In the genomic region with DNA sequence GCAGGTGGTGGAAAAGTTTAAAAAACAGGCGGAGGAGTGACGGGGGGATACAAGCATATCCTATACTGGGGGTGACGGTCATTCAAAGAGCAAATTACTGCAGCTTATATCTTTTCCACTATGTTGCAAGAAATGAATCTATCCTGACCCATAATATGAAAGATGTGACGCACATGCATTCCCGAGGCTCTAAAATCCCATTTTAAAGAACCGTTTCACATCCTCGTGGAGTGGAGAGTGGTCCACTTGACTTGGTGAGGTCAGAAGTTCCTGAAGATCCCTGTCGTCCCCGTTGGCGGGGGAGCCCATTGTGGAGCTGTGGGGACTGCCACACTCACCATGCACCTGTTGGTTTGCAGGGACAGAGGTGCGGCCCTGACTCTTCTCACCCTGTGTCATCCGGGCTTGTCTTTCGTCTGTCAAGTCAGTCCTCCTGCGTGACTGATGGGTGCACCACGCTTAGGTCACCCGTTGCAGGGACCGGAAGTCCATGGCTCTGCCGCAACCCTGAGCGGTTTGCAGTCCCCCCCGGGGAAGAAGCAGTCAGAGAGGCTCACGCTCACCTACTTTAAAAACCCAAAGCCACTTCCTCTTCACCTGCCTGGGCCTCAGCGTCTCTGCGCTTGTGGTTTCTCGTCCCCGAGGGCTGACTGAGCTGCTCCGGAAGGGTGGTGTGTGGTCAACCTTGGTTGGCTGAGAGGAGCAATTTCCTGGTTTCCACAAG, we compare ENCODE assay signal across 8 cellular contexts. TPM values are rescaled to one million over a fixed set of nuclear protein-coding genes. Genes with fewer than 3 reads are reported as not detected.
A peak's percentile ranks its signal among the peaks of the same experiment; 100 is the strongest.
DNase-seq lines count a peak whose midpoint lies in the region; ATAC-seq and TF ChIP-seq lines count a peak whose summit lies in the region.

No MANE protein-coding gene starts in this region.

- H3K9me3 Mint-ChIP-seq in activated naive CD4-positive, alpha-beta T cell treated with anti-CD3 and anti-CD28 coated beads, Interleukin-2, amount 10 ng/mL, durations not matched to agents 7 days and 5 days: no peaks in the 10 kb centered on the region
- H3K9me3 Mint-ChIP-seq in naive thymus-derived CD8-positive, alpha-beta T cell: no peaks in the 10 kb centered on the region

- H3K9me3 ChIP-seq in thoracic aorta (no peaks in the 10 kb centered on the region), SJCRH30 (replicated peaks) (no peaks in the 10 kb centered on the region)

- CTCF ChIA-PET in activated naive CD4-positive, alpha-beta T cell treated with anti-CD3 and anti-CD28 coated beads, Interleukin-2, amount 10 ng/mL, durations not matched to agents 7 days and 5 days (lab: Charles Lee): interaction anchor here (0.7 to 5.0 kb wide), 4 partner anchors 45 to 211 kb away, joined by 3 to 27 read pairs (median 6); no protein-coding TSS in a partner anchor

- H3K27me3 ChIP-seq in thoracic aorta (replicated peaks; ENCODE audit: insufficient read depth) (no peaks in the 10 kb centered on the region), SJCRH30 (no peaks in the 10 kb centered on the region)

- H3K4me1 ChIP-seq in thoracic aorta (ENCODE audit: control insufficient read depth in 1 of 2, low read depth in 2 of 2) (peaks cover 24 to 62% of the 10 kb centered on the region in 2 donors), SJCRH30 (peaks cover 13% of the 10 kb centered on the region)

- POLR2A ChIA-PET in naive thymus-derived CD8-positive, alpha-beta T cell (lab: Charles Lee): interaction anchor here (0.5 to 12.6 kb wide), 28 partner anchors 9 to 1509 kb away, joined by 3 to 253 read pairs (median 5); partner anchors contain the start of genes C9orf78, FNBP1, GPR107 and IER5L

- peak overlapping the region; percentile 79 for H3K4me3 Mint-ChIP-seq in activated naive CD4-positive, alpha-beta T cell treated with anti-CD3 and anti-CD28 coated beads, Interleukin-2, amount 10 ng/mL, durations not matched to agents 7 days and 5 days
- H3K4me3 Mint-ChIP-seq in naive thymus-derived CD8-positive, alpha-beta T cell: peak overlapping the region; percentile 86 to 98 (median 93)

- peak overlapping the region in 1 of 2 donors; percentile 28 for H3K27ac ChIP-seq in thoracic aorta
- H3K27ac ChIP-seq in SJCRH30: no peak overlapping the region

- H3K36me3 ChIP-seq in thoracic aorta (no peaks in the 10 kb centered on the region), SJCRH30 (no peaks in the 10 kb centered on the region; the same call in 1 of the 2 replicates)

- peaks cover 52% of the 10 kb centered on the region for H3K36me3 Mint-ChIP-seq in activated naive CD4-positive, alpha-beta T cell treated with anti-CD3 and anti-CD28 coated beads, Interleukin-2, amount 10 ng/mL, durations not matched to agents 7 days and 5 days
- peaks cover 0 to 16% (median 2%) of the 10 kb centered on the region in 3 donors for H3K36me3 Mint-ChIP-seq in naive thymus-derived CD8-positive, alpha-beta T cell

- no peaks in the 10 kb centered on the region for H3K27me3 Mint-ChIP-seq in activated naive CD4-positive, alpha-beta T cell treated with anti-CD3 and anti-CD28 coated beads, Interleukin-2, amount 10 ng/mL, durations not matched to agents 7 days and 5 days
- H3K27me3 Mint-ChIP-seq in naive thymus-derived CD8-positive, alpha-beta T cell: peaks cover 0 to 3% (median 0%) of the 10 kb centered on the region in 5 donors

- ATAC-seq in GM18870 (IDR thresholded peaks at IDR 0.05; ENCODE audit: unreplicated experiment) (peak; percentile 58), HG03045 (IDR thresholded peaks at IDR 0.05; ENCODE audit: unreplicated experiment) (peak; percentile 51), thoracic aorta (ENCODE audit: insufficient number of reproducible peaks, low FRiP score, low read depth) (no peak)
- ATAC-seq in naive thymus-derived CD8-positive, alpha-beta T cell: peak; percentile 47 to 55

- TF ChIP-seq CTCF in thoracic aorta (IDR thresholded peaks at IDR 0.05): no peak

- peak overlapping the region; percentile 28 for H3K4me3 ChIP-seq in thoracic aorta
- no peak overlapping the region for H3K4me3 ChIP-seq in SJCRH30

- DNase-seq in SKM-1 treated with dmso at 0.1 percent for 144 hours (lab: John Stamatoyannopoulos, UW; ENCODE audit: unreplicated experiment) (peak; percentile 98), thoracic aorta (ENCODE audit: low spot score) (no peak), SJCRH30 (no peak), foreskin melanocyte (no peak)
- DNase-seq in activated naive CD4-positive, alpha-beta T cell treated with anti-CD3 and anti-CD28 coated beads, Interleukin-2, amount 10 ng/mL, durations not matched to agents 7 days and 5 days: peak; percentile 96
- peak; percentile 58 to 98 (median 94) for DNase-seq in naive thymus-derived CD8-positive, alpha-beta T cell

- peaks cover 94% of the 10 kb centered on the region for H3K4me1 Mint-ChIP-seq in activated naive CD4-positive, alpha-beta T cell treated with anti-CD3 and anti-CD28 coated beads, Interleukin-2, amount 10 ng/mL, durations not matched to agents 7 days and 5 days
- H3K4me1 Mint-ChIP-seq in naive thymus-derived CD8-positive, alpha-beta T cell: peaks cover 53 to 96% (median 85%) of the 10 kb centered on the region in 4 donors

- peak overlapping the region; percentile 99 for H3K27ac Mint-ChIP-seq in activated naive CD4-positive, alpha-beta T cell treated with anti-CD3 and anti-CD28 coated beads, Interleukin-2, amount 10 ng/mL, durations not matched to agents 7 days and 5 days
- H3K27ac Mint-ChIP-seq in naive thymus-derived CD8-positive, alpha-beta T cell: peak overlapping the region; percentile 97 to 100 (median 99)

RNA-seq across cellular contexts. Expression of gene USP20, which starts 53.0 kb away (rescaled TPM):
- 100 to 1,000 TPM; 117 to 124 TPM for total RNA-seq in naive thymus-derived CD8-positive, alpha-beta T cell
- polyA plus RNA-seq in naive thymus-derived CD8-positive, alpha-beta T cell: 10 to 100 TPM; 37.1 to 76.4 (median 49.4) TPM
- total RNA-seq in thoracic aorta: 10 to 100 TPM; 47.8 to 51.2 TPM
- total RNA-seq in SJCRH30 (2014; rRNA removed; shearing (Covaris generic)): 15.1 and 17.0 TPM in 2 replicates

RNA-seq across cellular contexts. Expression of gene C9orf78, which starts 53.2 kb away (rescaled TPM):
- 100 to 1,000 TPM in 1 of 2 experiments, 10 to 100 TPM in 1; 98.7 to 104 TPM for total RNA-seq in naive thymus-derived CD8-positive, alpha-beta T cell
- polyA plus RNA-seq in naive thymus-derived CD8-positive, alpha-beta T cell: 100 to 1,000 TPM; 191 to 242 (median 222) TPM
- 100 to 1,000 TPM in 1 of 2 donors, 10 to 100 TPM in 1; 47.8 to 140 TPM for total RNA-seq in thoracic aorta
- total RNA-seq in SJCRH30 (2014; rRNA removed; shearing (Covaris generic)): 74.1 and 76.0 TPM in 2 replicates

Comparison
In these comparisons a context has a peak if more than half of its experiments do, and no peak if none do; other contexts are left out.
1. DNase-seq: peak in SKM-1 treated with dmso at 0.1 percent for 144 hours (single experiment), activated naive CD4-positive, alpha-beta T cell treated with anti-CD3 and anti-CD28 coated beads, Interleukin-2, amount 10 ng/mL, durations not matched to agents 7 days and 5 days (single experiment) and naive thymus-derived CD8-positive, alpha-beta T cell (10 of 10); none in thoracic aorta (single experiment), SJCRH30 (0 of 2) and foreskin melanocyte (single experiment).